ENCODE assay signal across 8 cellular contexts in the genomic region with DNA sequence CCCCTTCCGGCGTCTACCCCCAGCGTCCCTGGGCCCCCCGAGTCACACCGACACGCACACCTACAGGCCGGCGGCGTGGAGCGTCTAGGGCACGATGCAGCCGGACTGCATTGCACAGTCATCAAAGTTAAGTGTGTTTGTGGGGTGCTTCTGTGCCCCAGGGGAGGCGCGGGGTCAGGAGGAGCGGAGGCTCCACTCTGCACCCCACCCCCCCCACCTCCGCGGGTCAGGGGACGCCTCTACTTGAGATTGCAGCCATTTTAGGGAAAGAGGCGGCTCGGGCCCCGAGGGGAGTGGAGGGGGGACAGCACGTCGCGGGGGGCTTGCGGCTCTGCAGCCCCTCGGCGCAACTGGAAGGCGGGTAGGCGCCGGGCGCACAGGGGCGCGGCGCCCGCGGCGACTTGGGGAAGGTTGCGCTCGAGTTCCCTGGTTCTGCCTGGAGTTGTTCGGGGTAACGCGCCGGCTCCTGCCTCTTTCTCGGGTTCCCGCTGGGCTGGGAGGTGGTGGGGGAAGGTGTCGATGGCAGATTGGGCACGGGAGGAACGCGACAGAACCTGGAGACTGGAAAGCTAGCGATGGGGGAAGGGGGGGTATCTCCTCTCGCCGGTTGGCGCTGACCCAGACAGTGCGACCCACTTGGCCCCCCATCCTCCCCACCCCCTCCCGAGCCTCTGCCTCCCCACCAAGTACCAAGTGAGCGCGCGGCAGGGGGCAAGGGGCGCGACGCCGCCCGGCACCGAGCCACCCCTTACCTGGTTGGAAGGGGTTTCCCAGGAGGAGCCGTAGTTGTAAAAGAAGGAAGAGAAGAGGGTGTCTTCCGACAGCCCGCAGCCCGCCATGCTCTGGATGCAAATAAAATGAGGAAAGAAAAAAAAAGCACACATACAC.
DNase-seq lines count a peak whose midpoint lies in the region; ATAC-seq and TF ChIP-seq lines count a peak whose summit lies in the region.

No MANE protein-coding gene starts in this region.

- H3F3A ChIP-seq in SU-DHL-6 (ENCODE audit: insufficient read depth) = no peaks in the 10 kb centered on the region

- peak overlapping the region; percentile 82 for H2AFZ ChIP-seq in SU-DHL-6 (ENCODE audit: low read depth, low read length, severe bottlenecking)

- DNase-seq in DMS53 (lab: John Stamatoyannopoulos, UW) = peak; percentile 79
- DNase-seq in DMS53 treated with DMSO at 0.1 percent for 48 hours (lab: John Stamatoyannopoulos, UW; ENCODE audit: unreplicated experiment) = no peak
- no peak for DNase-seq in effector memory CD4-positive, alpha-beta T cell

- no peaks in the 10 kb centered on the region for H3K79me2 ChIP-seq in SU-DHL-6 (ENCODE audit: insufficient read depth, low read length)

- H3K4me1 ChIP-seq in effector memory CD4-positive, alpha-beta T cell (ENCODE audit: control insufficient read depth, insufficient read depth, low read length, poor library complexity, severe bottlenecking) = peaks cover 26% of the 10 kb centered on the region
- peaks cover 0 to 27% of the 10 kb centered on the region in 2 donors for H3K4me1 ChIP-seq in muscle layer of duodenum (ENCODE audit: control insufficient read depth in 1 of 2, insufficient read depth in 2 of 2, low read length in 2 of 2)
- peaks cover 1% of the 10 kb centered on the region for H3K4me1 ChIP-seq in urinary bladder (ENCODE audit: insufficient read depth)

- H3K9me2 ChIP-seq in SU-DHL-6 (replicated peaks; ENCODE audit: insufficient read depth, low read length) = no peaks in the 10 kb centered on the region

- no peak overlapping the region for H3K27ac ChIP-seq in SU-DHL-6 (ENCODE audit: low read depth, low read length)
- no peak overlapping the region for H3K27ac ChIP-seq in effector memory CD4-positive, alpha-beta T cell (ENCODE audit: insufficient read depth, low read length, poor library complexity, severe bottlenecking)
- H3K27ac ChIP-seq in muscle layer of duodenum (ENCODE audit: low read length) = peak overlapping the region; percentile 7
- no peak overlapping the region for H3K27ac ChIP-seq in urinary bladder (ENCODE audit: low read depth)

- no peak for TF ChIP-seq CTCF in SU-DHL-6 (IDR thresholded peaks at IDR 0.05; ENCODE audit: insufficient read depth, low read length, poor library complexity, severe bottlenecking)

- H4K20me1 ChIP-seq in SU-DHL-6 (ENCODE audit: low read depth, low read length) = no peaks in the 10 kb centered on the region

- peak overlapping the region; percentile 74 for H3K4me2 ChIP-seq in SU-DHL-6 (ENCODE audit: low read depth, low read length, poor library complexity, severe bottlenecking)

- no peaks in the 10 kb centered on the region for H3K9me3 ChIP-seq in SU-DHL-6 (ENCODE audit: insufficient read depth, low read length)
- no peaks in the 10 kb centered on the region for H3K9me3 ChIP-seq in effector memory CD4-positive, alpha-beta T cell (ENCODE audit: control insufficient read depth, low read length)
- H3K9me3 ChIP-seq in muscle layer of duodenum (ENCODE audit: control insufficient read depth in 1 of 2, low read length in 2 of 2) = no peaks in the 10 kb centered on the region

- H3K36me3 ChIP-seq in SU-DHL-6 (ENCODE audit: low read length) (no peaks in the 10 kb centered on the region), muscle layer of duodenum (ENCODE audit: control insufficient read depth in 1 of 2, insufficient read depth in 2 of 2, low read length in 2 of 2) (no peaks in the 10 kb centered on the region), urinary bladder (ENCODE audit: insufficient read depth) (no peaks in the 10 kb centered on the region)
- H3K36me3 ChIP-seq in effector memory CD4-positive, alpha-beta T cell (ENCODE audit: control insufficient read depth, insufficient read depth, low read length) = no peaks in the 10 kb centered on the region

- no peaks in the 10 kb centered on the region for H3K27me3 ChIP-seq in SU-DHL-6 (ENCODE audit: low read length)
- H3K27me3 ChIP-seq in effector memory CD4-positive, alpha-beta T cell (replicated peaks; ENCODE audit: control insufficient read depth, insufficient read depth, low read length, poor library complexity, severe bottlenecking) = peaks cover 20% of the 10 kb centered on the region
- peaks cover 10% of the 10 kb centered on the region for H3K27me3 ChIP-seq in muscle layer of duodenum (ENCODE audit: low read depth, low read length)

- H3K4me3 ChIP-seq in SU-DHL-6 (ENCODE audit: insufficient read depth, low read length, poor library complexity, severe bottlenecking) (peak overlapping the region; percentile 56), muscle layer of duodenum (ENCODE audit: low read depth in 1 of 2, low read length in 2 of 2) (peak overlapping the region; percentile 67 to 83), urinary bladder (ENCODE audit: low read depth, low read length) (peak overlapping the region; percentile 68)
- peak overlapping the region; percentile 64 for H3K4me3 ChIP-seq in effector memory CD4-positive, alpha-beta T cell (ENCODE audit: insufficient read depth, low read depth, low read length, poor library complexity, severe bottlenecking)

- ATAC-seq in HG02798 (IDR thresholded peaks at IDR 0.05; ENCODE audit: poor library complexity, unreplicated experiment) (no peak), GM21786 (IDR thresholded peaks at IDR 0.05; ENCODE audit: unreplicated experiment) (no peak)

- WGBS in urinary bladder = under 1% methylated on average over 68 of the region's 68 CpGs

- peak overlapping the region; percentile 50 for H3K9ac ChIP-seq in SU-DHL-6 (ENCODE audit: low read length)
